In genomic region chr1:10339036-10339567, GRCh38 we compare ENCODE assay signal across 27 cellular contexts. TPM values are rescaled to one million over a fixed set of nuclear protein-coding genes. Genes with fewer than 3 reads are reported as not detected.
DNase-seq lines count a peak whose midpoint lies in the region; ATAC-seq, FAIRE-seq and TF ChIP-seq lines count a peak whose summit lies in the region.
"Had no signal": no experiment of that assay in that cellular context is flagged by ENCODE, and none has a peak within 500 bp of the region (broad histone marks: within the 10 kb centered on the region; RNA-seq: fewer than 3 reads in every experiment).

No MANE protein-coding gene starts in this region.

- H4K20me1 ChIP-seq in astrocyte (ENCODE audit: insufficient read depth, low read length): no peaks in the 10 kb centered on the region
- no peaks in the 10 kb centered on the region for H4K20me1 ChIP-seq in neural cell (ENCODE audit: insufficient read depth)

- no peak overlapping the region for H3K4me2 ChIP-seq in astrocyte (ENCODE audit: low read length)
- H3K4me2 ChIP-seq in neural cell (ENCODE audit: low read length): no peak overlapping the region

- H3K4me3 Mint-ChIP-seq in astrocyte (ENCODE audit: unreplicated experiment) (no peak overlapping the region), glutamatergic neuron (ENCODE audit: unreplicated experiment) (no peak overlapping the region)
- H3K4me3 Mint-ChIP-seq: activated CD8-positive, alpha-beta T cell treated with anti-CD3 and anti-CD28 coated beads, Interleukin-2, amount 10 ng/mL, durations not matched to agents 7 days and 5 days; activated naive CD4-positive, alpha-beta T cell treated with anti-CD3 and anti-CD28 coated beads, Interleukin-2, amount 10 ng/mL, durations not matched to agents 7 days and 5 days had no signal

- DNase-seq in astrocyte (ENCODE audit: low read depth) (no peak), glutamatergic neuron (no peak), Ammon's horn (ENCODE audit: low spot score) (no peak), HT-29 (ENCODE audit: low spot score) (no peak), AG20443 (ENCODE audit: low spot score) (no peak)
- DNase-seq in stimulated activated naive CD8-positive, alpha-beta T cell treated with anti-CD3 and anti-CD28 coated beads, Interleukin-15, Interleukin-2, amounts not matched to agents 100 U/mL and 50 U/mL, for 24 hours: no peak
- DNase-seq: activated CD4-positive, alpha-beta T cell treated with anti-CD3 and anti-CD28 coated beads for 4 hours; activated CD8-positive, alpha-beta T cell treated with anti-CD3 and anti-CD28 coated beads, Interleukin-2, amount 10 ng/mL, durations not matched to agents 7 days and 5 days; activated naive CD4-positive, alpha-beta T cell treated with anti-CD3 and anti-CD28 coated beads, Interleukin-2, amount 10 ng/mL, durations not matched to agents 7 days and 5 days; effector CD8-positive, alpha-beta T cell; NCI-H1436; NCI-H2081 treated with DMSO at 0.1 percent for 48 hours; NCI-H345; SHP77 treated with DMSO at 0.1 percent for 48 hours; stimulated activated CD4-positive, alpha-beta T cell treated with anti-CD3 and anti-CD28 coated beads, Interleukin-4, amount 100 ng/mL, for 24 hours; SW 1271 had no signal

- no peak overlapping the region for H3K9ac ChIP-seq in HUES48 (ENCODE audit: low read depth, low read length)
- peak overlapping the region; percentile 65 for H3K9ac ChIP-seq in astrocyte (ENCODE audit: low read length)
- peak overlapping the region; percentile 41 for H3K9ac ChIP-seq in neural cell (ENCODE audit: low read length)
- H3K9ac ChIP-seq: parathyroid adenoma had no signal

- H3K27me3 ChIP-seq in HUES48 (ENCODE audit: control insufficient read depth, insufficient read depth, low read length) (no peaks in the 10 kb centered on the region), astrocyte (ENCODE audit: insufficient read depth, low read length) (no peaks in the 10 kb centered on the region), neural cell (ENCODE audit: insufficient read depth, low read depth, low read length) (no peaks in the 10 kb centered on the region)
- H3K27me3 ChIP-seq: adrenal gland had no signal

- peaks cover 90% of the 10 kb centered on the region for H3K36me3 ChIP-seq in HUES48 (ENCODE audit: control insufficient read depth, insufficient read depth, low read length)
- peaks cover 15% of the 10 kb centered on the region for H3K36me3 ChIP-seq in astrocyte (ENCODE audit: insufficient read depth, low read length)
- peaks cover 11% of the 10 kb centered on the region for H3K36me3 ChIP-seq in neural cell (ENCODE audit: insufficient read depth, low read length)

- no peak for ATAC-seq in stimulated activated naive CD8-positive, alpha-beta T cell treated with anti-CD3 and anti-CD28 coated beads, Interleukin-15, Interleukin-2, amounts not matched to agents 100 U/mL and 50 U/mL, for 24 hours
- ATAC-seq: activated CD8-positive, alpha-beta T cell treated with anti-CD3 and anti-CD28 coated beads, Interleukin-2, amount 10 ng/mL, durations not matched to agents 7 days and 5 days; HepG2; Panc1 had no signal

- TF ChIP-seq RAD21 in neural cell (conservative IDR thresholded peaks at IDR 0.05): no peak

- H3K36me3 Mint-ChIP-seq in astrocyte (ENCODE audit: low read depth, unreplicated experiment) (peaks cover 7% of the 10 kb centered on the region), glutamatergic neuron (ENCODE audit: unreplicated experiment) (peaks cover 13% of the 10 kb centered on the region)

- H3K4me1 ChIP-seq in HUES48 (ENCODE audit: control insufficient read depth, insufficient read depth, low read length) (peaks cover 9% of the 10 kb centered on the region), astrocyte (ENCODE audit: insufficient read depth, low read length) (peaks cover 4% of the 10 kb centered on the region)
- H3K4me1 ChIP-seq: parathyroid adenoma had no signal

- TF ChIP-seq CTCF in astrocyte (IDR thresholded peaks at IDR 0.05; ENCODE audit: insufficient read depth, low read depth, low read length) (no peak), glutamatergic neuron (IDR thresholded peaks at IDR 0.05; ENCODE audit: partially characterized antibody, unreplicated experiment) (no peak), neural cell (IDR thresholded peaks at IDR 0.05; ENCODE audit: poor library complexity, severe bottlenecking) (no peak)

- H2AFZ ChIP-seq in astrocyte (ENCODE audit: low read depth, low read length) (no peak overlapping the region), neural cell (ENCODE audit: low read depth, low read length) (no peak overlapping the region)
- H2AFZ ChIP-seq: parathyroid adenoma had no signal

- TF ChIP-seq EP300 in neural cell (conservative IDR thresholded peaks at IDR 0.05; ENCODE audit: poor library complexity, severe bottlenecking): no peak

- H3K27ac Mint-ChIP-seq in astrocyte (ENCODE audit: unreplicated experiment): peak overlapping the region; percentile 27
- peak overlapping the region; percentile 99 for H3K27ac Mint-ChIP-seq in glutamatergic neuron (ENCODE audit: unreplicated experiment)
- H3K27ac Mint-ChIP-seq: activated CD8-positive, alpha-beta T cell treated with anti-CD3 and anti-CD28 coated beads, Interleukin-2, amount 10 ng/mL, durations not matched to agents 7 days and 5 days; activated naive CD4-positive, alpha-beta T cell treated with anti-CD3 and anti-CD28 coated beads, Interleukin-2, amount 10 ng/mL, durations not matched to agents 7 days and 5 days had no signal

- H3K4me1 Mint-ChIP-seq in astrocyte (ENCODE audit: low read depth, unreplicated experiment) (peaks cover 18% of the 10 kb centered on the region), glutamatergic neuron (ENCODE audit: low read depth, unreplicated experiment) (peaks cover 20% of the 10 kb centered on the region)
- H3K4me1 Mint-ChIP-seq: activated naive CD4-positive, alpha-beta T cell treated with anti-CD3 and anti-CD28 coated beads, Interleukin-2, amount 10 ng/mL, durations not matched to agents 7 days and 5 days had no signal

- no peaks in the 10 kb centered on the region for H3K9me2 ChIP-seq in neural cell (ENCODE audit: insufficient read depth, low read length)

- H3K27ac ChIP-seq in HUES48 (ENCODE audit: low read depth, low read length) (peak overlapping the region; percentile 60), astrocyte (ENCODE audit: low read depth, low read length) (no peak overlapping the region), neural cell (ENCODE audit: low read length) (peak overlapping the region; percentile 70)
- H3K27ac ChIP-seq: adrenal gland, C4-2B, parathyroid adenoma had no signal

- no peaks in the 10 kb centered on the region for H3K27me3 Mint-ChIP-seq in astrocyte (ENCODE audit: low read depth, unreplicated experiment)
- peaks cover 5% of the 10 kb centered on the region for H3K27me3 Mint-ChIP-seq in glutamatergic neuron (ENCODE audit: unreplicated experiment)
- H3K27me3 Mint-ChIP-seq: activated naive CD4-positive, alpha-beta T cell treated with anti-CD3 and anti-CD28 coated beads, Interleukin-2, amount 10 ng/mL, durations not matched to agents 7 days and 5 days had no signal

- H3K9me3 ChIP-seq in HUES48 (ENCODE audit: control insufficient read depth, insufficient read depth, low read length) (no peaks in the 10 kb centered on the region), astrocyte (ENCODE audit: insufficient read depth, low read depth, low read length) (no peaks in the 10 kb centered on the region), neural cell (ENCODE audit: low read length) (no peaks in the 10 kb centered on the region)
- H3K9me3 ChIP-seq: adrenal gland, Caco-2, HAP-1 had no signal

- FAIRE-seq in astrocyte (lab: Jason Lieb, UNC): no peak
- FAIRE-seq: GM12891, HepG2 had no signal

- no peaks in the 10 kb centered on the region for H3F3A ChIP-seq in neural cell (ENCODE audit: insufficient read depth, low read length, poor library complexity, severe bottlenecking)

- no peak overlapping the region for H3K4me3 ChIP-seq in HUES48 (ENCODE audit: low read depth, low read length)
- no peak overlapping the region for H3K4me3 ChIP-seq in astrocyte (ENCODE audit: insufficient read depth, low read depth, low read length)
- H3K4me3 ChIP-seq in neural cell (ENCODE audit: low read length): no peak overlapping the region
- H3K4me3 ChIP-seq: adrenal gland, HAP-1, lung had no signal

- no peaks in the 10 kb centered on the region for H3K9me3 Mint-ChIP-seq in astrocyte (ENCODE audit: unreplicated experiment)
- peaks cover 8% of the 10 kb centered on the region for H3K9me3 Mint-ChIP-seq in glutamatergic neuron (ENCODE audit: unreplicated experiment)
- H3K9me3 Mint-ChIP-seq: activated naive CD4-positive, alpha-beta T cell treated with anti-CD3 and anti-CD28 coated beads, Interleukin-2, amount 10 ng/mL, durations not matched to agents 7 days and 5 days had no signal

- H3K79me2 ChIP-seq in astrocyte (ENCODE audit: insufficient read depth, low read length) (no peaks in the 10 kb centered on the region), neural cell (replicated peaks; ENCODE audit: insufficient read depth, low read length) (peaks cover 2% of the 10 kb centered on the region)
- H3K79me2 ChIP-seq: parathyroid adenoma had no signal

TF ChIP-seq in neural cell, 6 proteins besides CTCF, POLR2A, EP300 and RAD21 (continues in another document):
- TF ChIP-seq, protein P1, sequence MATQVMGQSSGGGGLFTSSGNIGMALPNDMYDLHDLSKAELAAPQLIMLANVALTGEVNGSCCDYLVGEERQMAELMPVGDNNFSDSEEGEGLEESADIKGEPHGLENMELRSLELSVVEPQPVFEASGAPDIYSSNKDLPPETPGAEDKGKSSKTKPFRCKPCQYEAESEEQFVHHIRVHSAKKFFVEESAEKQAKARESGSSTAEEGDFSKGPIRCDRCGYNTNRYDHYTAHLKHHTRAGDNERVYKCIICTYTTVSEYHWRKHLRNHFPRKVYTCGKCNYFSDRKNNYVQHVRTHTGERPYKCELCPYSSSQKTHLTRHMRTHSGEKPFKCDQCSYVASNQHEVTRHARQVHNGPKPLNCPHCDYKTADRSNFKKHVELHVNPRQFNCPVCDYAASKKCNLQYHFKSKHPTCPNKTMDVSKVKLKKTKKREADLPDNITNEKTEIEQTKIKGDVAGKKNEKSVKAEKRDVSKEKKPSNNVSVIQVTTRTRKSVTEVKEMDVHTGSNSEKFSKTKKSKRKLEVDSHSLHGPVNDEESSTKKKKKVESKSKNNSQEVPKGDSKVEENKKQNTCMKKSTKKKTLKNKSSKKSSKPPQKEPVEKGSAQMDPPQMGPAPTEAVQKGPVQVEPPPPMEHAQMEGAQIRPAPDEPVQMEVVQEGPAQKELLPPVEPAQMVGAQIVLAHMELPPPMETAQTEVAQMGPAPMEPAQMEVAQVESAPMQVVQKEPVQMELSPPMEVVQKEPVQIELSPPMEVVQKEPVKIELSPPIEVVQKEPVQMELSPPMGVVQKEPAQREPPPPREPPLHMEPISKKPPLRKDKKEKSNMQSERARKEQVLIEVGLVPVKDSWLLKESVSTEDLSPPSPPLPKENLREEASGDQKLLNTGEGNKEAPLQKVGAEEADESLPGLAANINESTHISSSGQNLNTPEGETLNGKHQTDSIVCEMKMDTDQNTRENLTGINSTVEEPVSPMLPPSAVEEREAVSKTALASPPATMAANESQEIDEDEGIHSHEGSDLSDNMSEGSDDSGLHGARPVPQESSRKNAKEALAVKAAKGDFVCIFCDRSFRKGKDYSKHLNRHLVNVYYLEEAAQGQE (IDR thresholded peaks at IDR 0.05; ENCODE audit: borderline replicate concordance): no peak
- no peak for TF ChIP-seq POLR2AphosphoS5 (IDR thresholded peaks at IDR 0.05)

RNA-seq across cellular contexts. Expression of gene PGD, which starts 59.8 kb away (rescaled TPM):
- total RNA-seq in astrocyte: 187 and 224 TPM in 2 replicates
- 304 TPM for total RNA-seq in glutamatergic neuron (ENCODE audit: unreplicated experiment)
- polyA plus RNA-seq in neural cell: 108 and 113 TPM in 2 replicates
- polyA minus RNA-seq in neural cell: 111 and 121 TPM in 2 replicates
- total RNA-seq in HT-29 (2014; rRNA removed; shearing (Covaris generic)): 95.6 and 97.1 TPM in 2 replicates
